ENCODE assay signal across 1 cellular context in genomic region chr1:159266832-159267231, GRCh38.
A peak's percentile ranks its signal among the peaks of the same experiment; 100 is the strongest.
TF ChIP-seq lines count a peak whose summit lies in the region.

No MANE protein-coding gene starts in this region.

TF ChIP-seq in K562, 482 proteins besides CTCF, POLR2A, EP300 and RAD21 (continued from another document):
- TF ChIP-seq ZNF655 (CRISPR knock-in tag; IDR thresholded peaks at IDR 0.05), result no peak
- TF ChIP-seq TRIM24 (IDR thresholded peaks at IDR 0.05), result peak; percentile 55 to 59; a peak in 2 of 4 replicates
- peak; percentile 34; the same call in 1 of the 2 replicates for TF ChIP-seq DPF2 (IDR thresholded peaks at IDR 0.05)
- no peak for TF ChIP-seq SMARCB1 (IDR thresholded peaks at IDR 0.05; ENCODE audit: insufficient read length, low read depth)
- no peak for TF ChIP-seq JUND (IDR thresholded peaks at IDR 0.05; ENCODE audit: borderline replicate concordance, low read depth, low read length)
- peak; percentile 38; the same call in 1 of the 3 replicates for TF ChIP-seq JUND (tag; IDR thresholded peaks at IDR 0.05; ENCODE audit: borderline replicate concordance, low read depth, low read length)
- peak; percentile 22; the same call in 1 of the 2 replicates for TF ChIP-seq GABPA (tag; conservative IDR thresholded peaks at IDR 0.05; ENCODE audit: low read depth)
- TF ChIP-seq DMBX1 (CRISPR knock-in tag; IDR thresholded peaks at IDR 0.05; ENCODE audit: borderline replicate concordance), result peak; percentile 62; the same call in 1 of the 2 replicates
- no peak for TF ChIP-seq HEY1 (CRISPR knock-in tag; IDR thresholded peaks at IDR 0.05; ENCODE audit: borderline replicate concordance)
- TF ChIP-seq, protein P1, sequence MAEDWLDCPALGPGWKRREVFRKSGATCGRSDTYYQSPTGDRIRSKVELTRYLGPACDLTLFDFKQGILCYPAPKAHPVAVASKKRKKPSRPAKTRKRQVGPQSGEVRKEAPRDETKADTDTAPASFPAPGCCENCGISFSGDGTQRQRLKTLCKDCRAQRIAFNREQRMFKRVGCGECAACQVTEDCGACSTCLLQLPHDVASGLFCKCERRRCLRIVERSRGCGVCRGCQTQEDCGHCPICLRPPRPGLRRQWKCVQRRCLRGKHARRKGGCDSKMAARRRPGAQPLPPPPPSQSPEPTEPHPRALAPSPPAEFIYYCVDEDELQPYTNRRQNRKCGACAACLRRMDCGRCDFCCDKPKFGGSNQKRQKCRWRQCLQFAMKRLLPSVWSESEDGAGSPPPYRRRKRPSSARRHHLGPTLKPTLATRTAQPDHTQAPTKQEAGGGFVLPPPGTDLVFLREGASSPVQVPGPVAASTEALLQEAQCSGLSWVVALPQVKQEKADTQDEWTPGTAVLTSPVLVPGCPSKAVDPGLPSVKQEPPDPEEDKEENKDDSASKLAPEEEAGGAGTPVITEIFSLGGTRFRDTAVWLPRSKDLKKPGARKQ (CRISPR knock-in tag; IDR thresholded peaks at IDR 0.05), result no peak
- 0 out of 2 replicates have a peak, but pooled peaks have one; percentile 35 for TF ChIP-seq PML (IDR thresholded peaks at IDR 0.05; ENCODE audit: low read length)
- TF ChIP-seq SRSF3 (IDR thresholded peaks at IDR 0.05; ENCODE audit: insufficient read depth, low read length), result no peak
- TF ChIP-seq ZNF175 (CRISPR knock-in tag; IDR thresholded peaks at IDR 0.05; ENCODE audit: low read depth), result no peak
- 0 out of 2 replicates have a peak, but pooled peaks have one; percentile 30 for TF ChIP-seq NFIC (IDR thresholded peaks at IDR 0.05)
- no peak for TF ChIP-seq LARP7 (IDR thresholded peaks at IDR 0.05)
- no peak for TF ChIP-seq NFYB (IDR thresholded peaks at IDR 0.05; ENCODE audit: extremely low read depth, insufficient read length)
- no peak for TF ChIP-seq FOXJ3 (CRISPR knock-in tag; IDR thresholded peaks at IDR 0.05)
- TF ChIP-seq OTX1 (CRISPR knock-in tag; IDR thresholded peaks at IDR 0.05), result no peak
- TF ChIP-seq MAFG (tag; conservative IDR thresholded peaks at IDR 0.05), result 0 out of 2 replicates have a peak, but pooled peaks have one; percentile 10
- peak; percentile 49; the same call in 1 of the 2 replicates for TF ChIP-seq ZNF311 (CRISPR knock-in tag; IDR thresholded peaks at IDR 0.05)
- no peak for TF ChIP-seq CAMTA2 (CRISPR knock-in tag; conservative IDR thresholded peaks at IDR 0.05)
- TF ChIP-seq NFE2 (IDR thresholded peaks at IDR 0.05; ENCODE audit: low read depth), result peak; percentile 43
- TF ChIP-seq TEAD4 (IDR thresholded peaks at IDR 0.05; ENCODE audit: low read length), result peak; percentile 87
- TF ChIP-seq TEAD4 (CRISPR knock-in tag; IDR thresholded peaks at IDR 0.05; ENCODE audit: borderline replicate concordance), result no peak
